9 cellular contexts compared by ENCODE assay signal in the genomic region with DNA sequence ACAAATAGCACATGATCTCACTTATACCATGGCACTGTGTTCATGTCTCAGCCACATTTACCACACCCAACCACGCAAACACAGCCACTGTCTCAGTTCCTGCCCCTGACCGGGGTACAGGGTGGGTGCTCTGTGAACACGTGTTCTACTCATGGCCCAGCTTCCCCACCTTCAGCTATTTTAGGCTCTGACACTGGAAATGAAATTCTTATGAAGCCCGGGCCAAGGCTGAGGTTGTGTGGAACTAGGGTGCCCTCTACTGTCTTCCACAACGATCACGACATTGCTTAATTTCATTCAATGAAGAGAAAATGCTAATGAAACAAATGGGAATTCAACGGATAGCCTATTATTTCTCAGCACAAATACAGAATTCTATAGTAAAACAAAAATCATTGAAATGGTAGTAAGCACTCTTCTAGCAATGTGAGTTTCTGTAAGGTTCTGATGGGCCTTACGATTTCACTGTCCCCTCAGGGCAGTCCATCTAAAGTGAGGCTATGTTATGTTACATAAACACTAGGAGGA. TPM values are rescaled to one million over a fixed set of nuclear protein-coding genes. Genes with fewer than 3 reads are reported as not detected.
A peak's percentile ranks its signal among the peaks of the same experiment; 100 is the strongest.
DNase-seq lines count a peak whose midpoint lies in the region; ATAC-seq, FAIRE-seq and TF ChIP-seq lines count a peak whose summit lies in the region.
"Had no signal": no experiment of that assay in that cellular context is flagged by ENCODE, and none has a peak within 500 bp of the region (broad histone marks: within the 10 kb centered on the region; RNA-seq: fewer than 3 reads in every experiment).

No MANE protein-coding gene starts in this region.

- no peaks in the 10 kb centered on the region for H3K36me3 ChIP-seq in ascending aorta
- no peaks in the 10 kb centered on the region for H3K36me3 ChIP-seq in kidney (ENCODE audit: control insufficient read depth in 1 of 2, insufficient read depth in 2 of 2, low read length in 2 of 2)
- no peaks in the 10 kb centered on the region for H3K36me3 ChIP-seq in upper lobe of left lung

- H3K27ac ChIP-seq in ascending aorta (no peak overlapping the region), kidney (ENCODE audit: low read depth in 2 of 2, low read length in 2 of 2) (no peak overlapping the region), upper lobe of left lung (no peak overlapping the region)

- no peak for TF ChIP-seq POLR2A in upper lobe of left lung (IDR thresholded peaks at IDR 0.05)

- H3K4me3 ChIP-seq in GM12864 (ENCODE audit: low read depth, low read length): no peak overlapping the region
- H3K4me3 ChIP-seq in ascending aorta: no peak overlapping the region
- H3K4me3 ChIP-seq in kidney (ENCODE audit: low read length in 2 of 2): no peak overlapping the region
- no peak overlapping the region for H3K4me3 ChIP-seq in upper lobe of left lung

- WGBS in upper lobe of left lung, 2 donors: 8 to 9% methylated on average over 8 of the region's 8 CpGs

- no peak for TF ChIP-seq EP300 in upper lobe of left lung (IDR thresholded peaks at IDR 0.05)

- TF ChIP-seq CTCF in GM12864 (IDR thresholded peaks at IDR 0.05; ENCODE audit: low read depth, low read length, missing control alignments): peak; percentile 23
- TF ChIP-seq CTCF in ascending aorta (IDR thresholded peaks at IDR 0.05): peak in 2 of 3 experiments; percentile 17 to 48
- peak; percentile 69 for TF ChIP-seq CTCF in kidney (IDR thresholded peaks at IDR 0.05; ENCODE audit: borderline replicate concordance, extremely low read depth, insufficient read depth)
- TF ChIP-seq CTCF in upper lobe of left lung (IDR thresholded peaks at IDR 0.05): peak in 4 of 6 experiments; percentile 11 to 37 (median 29)

- H3K9ac ChIP-seq in kidney (ENCODE audit: low read length in 2 of 2): no peak overlapping the region

- H3K27me3 ChIP-seq in ascending aorta: peaks cover 10% of the 10 kb centered on the region
- peaks cover 0 to 19% (median 9%) of the 10 kb centered on the region in 4 donors for H3K27me3 ChIP-seq in upper lobe of left lung

- DNase-seq in GM12864 (ENCODE audit: low read depth) (no peak), NCI-H1694 (lab: John Stamatoyannopoulos, UW) (peak; percentile 16), ascending aorta (ENCODE audit: low spot score in 2 of 2) (no peak), kidney (no peak), upper lobe of left lung (no peak), activated gamma-delta T cell (lab: John Stamatoyannopoulos, UW) (no peak)

- FAIRE-seq in kidney (lab: Jason Lieb, UNC): peak; percentile 51

- ATAC-seq in upper lobe of left lung (ENCODE audit: low FRiP score in 2 of 2): peak in 1 of 2 donors; percentile 39
- no peak for ATAC-seq in HG02885 (IDR thresholded peaks at IDR 0.05; ENCODE audit: poor library complexity, unreplicated experiment)
- ATAC-seq in GM18870 (IDR thresholded peaks at IDR 0.05; ENCODE audit: unreplicated experiment): no peak

- no peaks in the 10 kb centered on the region for H3K9me3 ChIP-seq in ascending aorta
- H3K9me3 ChIP-seq in kidney (ENCODE audit: control insufficient read depth in 1 of 2, low read length in 2 of 2): no peaks in the 10 kb centered on the region
- H3K9me3 ChIP-seq in upper lobe of left lung: no peaks in the 10 kb centered on the region

- intact Hi-C loops in ascending aorta (cut with DNase I) (loop anchor here (10.0 kb wide), 1 partner anchor 1360 kb away; no protein-coding TSS in a partner anchor), kidney (cut with DNase I) (no loop called here)

- H3K4me1 ChIP-seq in ascending aorta (no peaks in the 10 kb centered on the region), kidney (ENCODE audit: control insufficient read depth in 1 of 2, insufficient read depth in 1 of 2, low read depth in 1 of 2, low read length in 2 of 2) (no peaks in the 10 kb centered on the region), upper lobe of left lung (peaks cover 0 to 16% (median 4%) of the 10 kb centered on the region in 4 donors)

RNA-seq across cellular contexts. Expression of a gene that starts 2.1 kb away (rescaled TPM):
- not detected for total RNA-seq in ascending aorta
- not detected for total RNA-seq in kidney
- polyA plus RNA-seq in kidney (ENCODE audit: insufficient read depth, low read depth, low replicate concordance): not detected
- under 1 TPM in 1 of 6 donors, not detected in 5; 0.30 TPM for total RNA-seq in upper lobe of left lung
- total RNA-seq: T-helper 1 cell treated with Interleukin-12 subunit alpha and Interleukin-12 subunit beta and Interleukin-4 antibody, amounts not matched to agents 30 ng/mL and 1 ng/mL, for 36 hours had no signal
